Comparison of ENCODE assay signal across 8 cellular contexts in the genomic region with DNA sequence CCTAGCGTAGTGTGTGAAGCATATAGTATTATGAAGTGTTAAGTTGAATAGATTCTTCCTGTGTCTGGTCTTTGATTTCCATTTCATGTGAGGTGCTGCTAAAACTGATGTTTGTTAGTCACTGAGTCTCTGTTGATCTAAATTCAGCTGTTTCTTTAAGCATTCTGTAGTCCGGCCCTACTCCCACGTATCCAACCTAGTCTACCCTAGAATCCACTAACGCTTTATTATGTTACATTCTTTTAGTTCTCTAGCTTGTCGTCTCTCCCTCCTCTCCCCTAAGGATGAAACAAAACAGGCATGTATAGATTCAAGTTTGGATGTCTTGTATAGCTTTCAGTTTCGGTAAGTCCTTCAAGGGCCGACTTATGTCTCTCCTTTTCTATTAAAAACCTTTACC. TPM values are rescaled to one million over a fixed set of nuclear protein-coding genes. Genes with fewer than 3 reads are reported as not detected.
A peak's percentile ranks its signal among the peaks of the same experiment; 100 is the strongest.
DNase-seq lines count a peak whose midpoint lies in the region; ATAC-seq and TF ChIP-seq lines count a peak whose summit lies in the region.

No MANE protein-coding gene starts in this region.

- H3K36me3 Mint-ChIP-seq in brain: peaks cover 40% of the 10 kb centered on the region
- peaks cover 23% of the 10 kb centered on the region for H3K36me3 Mint-ChIP-seq in mesothelial cell of epicardium

- H3K4me3 ChIP-seq in ACC112 (ENCODE audit: low read depth, low read length) (peak overlapping the region; percentile 95), HUES48 (ENCODE audit: low read depth, low read length) (peak overlapping the region; percentile 93)

- no peak overlapping the region; the same call in 1 of the 2 replicates for H3K9ac ChIP-seq in HUES48 (ENCODE audit: low read depth, low read length)

- H3K36me3 ChIP-seq in ACC112 (ENCODE audit: insufficient read depth, low read length): peaks cover 65% of the 10 kb centered on the region
- H3K36me3 ChIP-seq in HUES48 (ENCODE audit: control insufficient read depth, insufficient read depth, low read length): peaks cover 75% of the 10 kb centered on the region

- H3K27ac ChIP-seq in ACC112 (ENCODE audit: low read depth, low read length): peak overlapping the region; percentile 96
- H3K27ac ChIP-seq in HUES48 (ENCODE audit: low read depth, low read length): peak overlapping the region; percentile 95

- H3K4me1 Mint-ChIP-seq in brain (peaks cover 48% of the 10 kb centered on the region), mesothelial cell of epicardium (peaks cover 40% of the 10 kb centered on the region)

- H3K9me3 Mint-ChIP-seq in brain (no peaks in the 10 kb centered on the region), mesothelial cell of epicardium (no peaks in the 10 kb centered on the region)

- no peak overlapping the region for H2AFZ ChIP-seq in ACC112 (ENCODE audit: low read length, unreplicated experiment)

- ATAC-seq in HG03342 (IDR thresholded peaks at IDR 0.05; ENCODE audit: unreplicated experiment) (no peak), GM21367 (IDR thresholded peaks at IDR 0.05; ENCODE audit: unreplicated experiment) (no peak)

- peaks cover 22% of the 10 kb centered on the region for H3K4me1 ChIP-seq in ACC112 (ENCODE audit: control insufficient read depth, insufficient read depth, low read length, unreplicated experiment)
- peaks cover 16% of the 10 kb centered on the region for H3K4me1 ChIP-seq in HUES48 (ENCODE audit: control insufficient read depth, insufficient read depth, low read length)

- peaks cover 75% of the 10 kb centered on the region for H3K79me2 ChIP-seq in ACC112 (ENCODE audit: control insufficient read depth, insufficient read depth, low read length, unreplicated experiment)

- H3K9me3 ChIP-seq in HUES48 (ENCODE audit: control insufficient read depth, insufficient read depth, low read length): no peaks in the 10 kb centered on the region

- peak overlapping the region; percentile 2 to 99 (median 64) for H3K27ac Mint-ChIP-seq in brain
- peak overlapping the region; percentile 96 for H3K27ac Mint-ChIP-seq in mesothelial cell of epicardium

- H3K27me3 ChIP-seq in ACC112 (ENCODE audit: insufficient read depth, low read length) (no peaks in the 10 kb centered on the region), HUES48 (ENCODE audit: control insufficient read depth, insufficient read depth, low read length) (no peaks in the 10 kb centered on the region)

- H3K4me3 Mint-ChIP-seq in brain (peak overlapping the region; percentile 49 to 97 (median 89)), mesothelial cell of epicardium (peak overlapping the region; percentile 93)

- no peak for DNase-seq in mesothelial cell of epicardium (ENCODE audit: low spot score in 2 of 2, unreplicated experiment in 2 of 2)
- no peak for DNase-seq in NCI-H1092 (lab: John Stamatoyannopoulos, UW)
- DNase-seq in DMS153 (lab: John Stamatoyannopoulos, UW): no peak

- H3K27me3 Mint-ChIP-seq in brain (peaks cover 12% of the 10 kb centered on the region), mesothelial cell of epicardium (ENCODE audit: low read depth) (no peaks in the 10 kb centered on the region)

- TF ChIP-seq CTCF in brain (conservative IDR thresholded peaks at IDR 0.05) (no peak), mesothelial cell of epicardium (IDR thresholded peaks at IDR 0.05; ENCODE audit: unreplicated experiment) (no peak)

RNA-seq across cellular contexts. Expression of gene WEE1, which starts 4.1 kb away (rescaled TPM):
- 21.2 TPM for polyA plus RNA-seq in brain (ENCODE audit: insufficient read depth, low read depth, low replicate concordance)
- 64.7 to 67.2 TPM (median 66.4 TPM) in 3 replicates for total RNA-seq in mesothelial cell of epicardium
